38 cellular contexts compared by ENCODE assay signal in genomic region chr12:130066742-130067141, GRCh38.
"Had no signal": no experiment of that assay in that cellular context is flagged by ENCODE, and none has a peak within 500 bp of the region (broad histone marks: within the 10 kb centered on the region; RNA-seq: fewer than 3 reads in every experiment).

No MANE protein-coding gene starts in this region.

- H3K27ac ChIP-seq: adrenal gland, ascending aorta, body of pancreas, brain microvascular endothelial cell, breast epithelium, cardiac muscle cell had no signal

- H3K27ac Mint-ChIP-seq: activated naive CD4-positive, alpha-beta T cell treated with anti-CD3 and anti-CD28 coated beads for 36 hours; activated naive CD4-positive, alpha-beta T cell treated with anti-CD3 and anti-CD28 coated beads, Interleukin-2, amount 10 ng/mL, durations not matched to agents 7 days and 5 days; activated naive CD4-positive, alpha-beta T cell treated with anti-CD3 and anti-CD28 coated beads, Interleukin-2, amount 50 U/mL, for 24 hours; activated naive CD4-positive, alpha-beta T cell treated with anti-CD3 and anti-CD28 coated beads, Interleukin-2, amount 50 U/mL, for 72 hours; activated naive CD8-positive, alpha-beta T cell; activated naive CD8-positive, alpha-beta T cell treated with anti-CD3 and anti-CD28 coated beads for 36 hours; activated naive CD8-positive, alpha-beta T cell treated with anti-CD3 and anti-CD28 coated beads, Interleukin-2, amount 10 ng/mL, durations not matched to agents 7 days and 5 days; activated naive CD8-positive, alpha-beta T cell treated with anti-CD3 and anti-CD28 coated beads, Interleukin-2, amount 50 U/mL, for 24 hours; activated T-cell treated with anti-CD3 and anti-CD28 coated beads, Interleukin-2, amount 50 U/mL, for 24 hours; activated T-cell treated with anti-CD3 and anti-CD28 coated beads, Interleukin-2, amount 50 U/mL, for 72 hours; activated T-helper 1 cell treated with anti-CD3 and anti-CD28 coated beads, Interleukin-12 subunit alpha, Interleukin-12 subunit beta, Interleukin-2, Interleukin-4 antibody, amounts not matched to agents 30 ng/mL and 10 ng/mL and 1 ng/mL, durations not matched to agents 14 hours and 24 hours and 36 hours; activated T-helper 17 cell treated with anti-CD3 and anti-CD28 coated beads, Interleukin-2, amount 50 U/mL, for 72 hours; activated T-helper 2 cell treated with anti-CD3 and anti-CD28 coated beads, Interferon-gamma antibody, Interleukin-2, Interleukin-4, amounts not matched to agents 10 μg/mL and 5 μg/mL and 100 μg/mL, durations not matched to agents 14 hours and 24 hours and 36 hours; brain had no signal

- H3K27me3 ChIP-seq: adrenal gland, ascending aorta, body of pancreas, brain microvascular endothelial cell, breast epithelium had no signal

- ATAC-seq: activated naive CD4-positive, alpha-beta T cell treated with anti-CD3 and anti-CD28 coated beads, Interleukin-2, amount 50 U/mL, for 72 hours; activated naive CD8-positive, alpha-beta T cell treated with anti-CD3 and anti-CD28 coated beads, Interleukin-2, amount 50 U/mL, for 24 hours; activated T-cell treated with anti-CD3 and anti-CD28 coated beads, Interleukin-2, amount 50 U/mL, for 4 hours; activated T-cell treated with anti-CD3 and anti-CD28 coated beads, Interleukin-2, amount 50 U/mL, for 72 hours; activated T-helper 17 cell treated with anti-CD3 and anti-CD28 coated beads, Interleukin-2, amount 50 U/mL, for 72 hours; body of pancreas had no signal

- H3K4me3 ChIP-seq: adrenal gland, ascending aorta, body of pancreas, breast epithelium, cardiac muscle cell had no signal

- H3K4me1 Mint-ChIP-seq: activated naive CD4-positive, alpha-beta T cell treated with anti-CD3 and anti-CD28 coated beads, Interleukin-2, amount 10 ng/mL, durations not matched to agents 7 days and 5 days; activated naive CD4-positive, alpha-beta T cell treated with anti-CD3 and anti-CD28 coated beads, Interleukin-2, amount 50 U/mL, for 24 hours; activated naive CD8-positive, alpha-beta T cell treated with anti-CD3 and anti-CD28 coated beads for 36 hours; activated naive CD8-positive, alpha-beta T cell treated with anti-CD3 and anti-CD28 coated beads, Interleukin-2, amount 10 ng/mL, durations not matched to agents 7 days and 5 days; activated naive CD8-positive, alpha-beta T cell treated with anti-CD3 and anti-CD28 coated beads, Interleukin-2, amount 50 U/mL, for 24 hours; activated T-helper 17 cell treated with anti-CD3 and anti-CD28 coated beads, Interleukin-2, amount 50 U/mL, for 72 hours; central memory CD8-positive, alpha-beta T cell had no signal

- H3K4me1 ChIP-seq: adrenal gland, ascending aorta, breast epithelium had no signal

- H3K4me3 Mint-ChIP-seq: activated naive CD4-positive, alpha-beta T cell treated with anti-CD3 and anti-CD28 coated beads for 36 hours; activated naive CD4-positive, alpha-beta T cell treated with anti-CD3 and anti-CD28 coated beads, Interleukin-2, amount 10 ng/mL, durations not matched to agents 7 days and 5 days; activated naive CD4-positive, alpha-beta T cell treated with anti-CD3 and anti-CD28 coated beads, Interleukin-2, amount 50 U/mL, for 24 hours; activated naive CD8-positive, alpha-beta T cell; activated naive CD8-positive, alpha-beta T cell treated with anti-CD3 and anti-CD28 coated beads for 36 hours; activated naive CD8-positive, alpha-beta T cell treated with anti-CD3 and anti-CD28 coated beads, Interleukin-2, amount 10 ng/mL, durations not matched to agents 7 days and 5 days; activated naive CD8-positive, alpha-beta T cell treated with anti-CD3 and anti-CD28 coated beads, Interleukin-2, amount 50 U/mL, for 24 hours; activated T-cell treated with anti-CD3 and anti-CD28 coated beads, Interleukin-2, amount 50 U/mL, for 24 hours; activated T-cell treated with anti-CD3 and anti-CD28 coated beads, Interleukin-2, amount 50 U/mL, for 4 hours; activated T-cell treated with anti-CD3 and anti-CD28 coated beads, Interleukin-2, amount 50 U/mL, for 72 hours; activated T-helper 1 cell treated with anti-CD3 and anti-CD28 coated beads, Interleukin-12 subunit alpha, Interleukin-12 subunit beta, Interleukin-2, Interleukin-4 antibody, amounts not matched to agents 30 ng/mL and 10 ng/mL and 1 ng/mL, durations not matched to agents 14 hours and 24 hours and 36 hours; activated T-helper 17 cell treated with anti-CD3 and anti-CD28 coated beads, Interleukin-2, amount 50 U/mL, for 72 hours; brain; central memory CD8-positive, alpha-beta T cell had no signal

- H3K36me3 ChIP-seq: adrenal gland, ascending aorta, brain microvascular endothelial cell, breast epithelium, cardiac muscle cell had no signal

- DNase-seq: activated effector memory CD4-positive, alpha-beta T cell treated with anti-CD3 and anti-CD28 coated beads, Interleukin-2, amount 50 U/mL, for 16 hours; activated effector memory CD4-positive, alpha-beta T cell treated with Interleukin-2 at 50 U/mL for 16 hours; activated gamma-delta T cell; activated gamma-delta T cell treated with Interleukin-2 at 50 U/mL for 16 hours; activated naive CD4-positive, alpha-beta T cell; activated naive CD4-positive, alpha-beta T cell treated with anti-CD3 and anti-CD28 coated beads for 36 hours; activated naive CD4-positive, alpha-beta T cell treated with anti-CD3 and anti-CD28 coated beads, Interleukin-2, amount 10 ng/mL, durations not matched to agents 7 days and 5 days; activated naive CD4-positive, alpha-beta T cell treated with anti-CD3 and anti-CD28 coated beads, Interleukin-2, amount 50 U/mL, for 16 hours; activated naive CD4-positive, alpha-beta T cell treated with Interleukin-2 at 50 U/mL for 16 hours; activated naive CD8-positive, alpha-beta T cell treated with anti-CD3 and anti-CD28 coated beads for 36 hours; activated naive CD8-positive, alpha-beta T cell treated with anti-CD3 and anti-CD28 coated beads, Interleukin-2, amount 10 ng/mL, durations not matched to agents 7 days and 5 days; activated naive CD8-positive, alpha-beta T cell treated with anti-CD3 and anti-CD28 coated beads, Interleukin-2, amount 50 U/mL, for 24 hours; activated T-cell treated with anti-CD3 and anti-CD28 coated beads for 4 hours; activated T-cell treated with anti-CD3 and anti-CD28 coated beads, Interleukin-2, amount 50 U/mL, for 1 hour; activated T-cell treated with anti-CD3 and anti-CD28 coated beads, Interleukin-2, amount 50 U/mL, for 24 hours; activated T-cell treated with anti-CD3 and anti-CD28 coated beads, Interleukin-2, amount 50 U/mL, for 4 hours; activated T-cell treated with anti-CD3 and anti-CD28 coated beads, Interleukin-2, amount 50 U/mL, for 48 hours; activated T-cell treated with anti-CD3 and anti-CD28 coated beads, Interleukin-2, amount 50 U/mL, for 72 hours; adrenal gland; amniotic stem cell; amygdala; anterior cingulate cortex; body of pancreas; brain microvascular endothelial cell; caudate nucleus; central memory CD4-positive, alpha-beta T cell; cerebellar nuclear complex had no signal

- H3K36me3 Mint-ChIP-seq: activated naive CD4-positive, alpha-beta T cell treated with anti-CD3 and anti-CD28 coated beads, Interleukin-2, amount 10 ng/mL, durations not matched to agents 7 days and 5 days; activated naive CD4-positive, alpha-beta T cell treated with anti-CD3 and anti-CD28 coated beads, Interleukin-2, amount 50 U/mL, for 24 hours; activated naive CD8-positive, alpha-beta T cell; activated naive CD8-positive, alpha-beta T cell treated with anti-CD3 and anti-CD28 coated beads for 36 hours; brain had no signal

- H3K9me3 ChIP-seq: adrenal gland, ascending aorta, body of pancreas, breast epithelium had no signal

- H3K27me3 Mint-ChIP-seq: activated naive CD8-positive, alpha-beta T cell treated with anti-CD3 and anti-CD28 coated beads, Interleukin-2, amount 10 ng/mL, durations not matched to agents 7 days and 5 days; activated naive CD8-positive, alpha-beta T cell treated with anti-CD3 and anti-CD28 coated beads, Interleukin-2, amount 50 U/mL, for 24 hours; activated T-cell treated with anti-CD3 and anti-CD28 coated beads, Interleukin-2, amount 50 U/mL, for 24 hours; activated T-helper 17 cell treated with anti-CD3 and anti-CD28 coated beads, Interleukin-2, amount 50 U/mL, for 72 hours; central memory CD8-positive, alpha-beta T cell had no signal

- H3K9me3 Mint-ChIP-seq: activated naive CD4-positive, alpha-beta T cell treated with anti-CD3 and anti-CD28 coated beads, Interleukin-2, amount 50 U/mL, for 24 hours; central memory CD8-positive, alpha-beta T cell had no signal
